1 cellular context compared by ENCODE assay signal in genomic region chrX:154125356-154126040, GRCh38.
TF ChIP-seq lines count a peak whose summit lies in the region.

No MANE protein-coding gene starts in this region.

TF ChIP-seq in endothelial cell of umbilical vein, 7 proteins besides CTCF, POLR2A, EP300 and RAD21:
- TF ChIP-seq JUN (IDR thresholded peaks at IDR 0.05; ENCODE audit: borderline replicate concordance, insufficient read depth, insufficient read length, low read depth) (no peak), EZH2 (IDR thresholded peaks at IDR 0.05; ENCODE audit: borderline replicate concordance, low read depth, low read length, severe bottlenecking) (no peak), POLR2AphosphoS5 (IDR thresholded peaks at IDR 0.05; ENCODE audit: insufficient read depth, low read depth, low read length) (no peak), MYC (IDR thresholded peaks at IDR 0.05; ENCODE audit: low read depth, low read length) (no peak), GATA2 (IDR thresholded peaks at IDR 0.05; ENCODE audit: insufficient read depth, insufficient read length, low read depth, low read length) (no peak), FOS (IDR thresholded peaks at IDR 0.05; ENCODE audit: borderline replicate concordance, insufficient read depth, low read length) (no peak), MAX (IDR thresholded peaks at IDR 0.05; ENCODE audit: insufficient read depth, insufficient read length) (no peak)
